In the genomic region with DNA sequence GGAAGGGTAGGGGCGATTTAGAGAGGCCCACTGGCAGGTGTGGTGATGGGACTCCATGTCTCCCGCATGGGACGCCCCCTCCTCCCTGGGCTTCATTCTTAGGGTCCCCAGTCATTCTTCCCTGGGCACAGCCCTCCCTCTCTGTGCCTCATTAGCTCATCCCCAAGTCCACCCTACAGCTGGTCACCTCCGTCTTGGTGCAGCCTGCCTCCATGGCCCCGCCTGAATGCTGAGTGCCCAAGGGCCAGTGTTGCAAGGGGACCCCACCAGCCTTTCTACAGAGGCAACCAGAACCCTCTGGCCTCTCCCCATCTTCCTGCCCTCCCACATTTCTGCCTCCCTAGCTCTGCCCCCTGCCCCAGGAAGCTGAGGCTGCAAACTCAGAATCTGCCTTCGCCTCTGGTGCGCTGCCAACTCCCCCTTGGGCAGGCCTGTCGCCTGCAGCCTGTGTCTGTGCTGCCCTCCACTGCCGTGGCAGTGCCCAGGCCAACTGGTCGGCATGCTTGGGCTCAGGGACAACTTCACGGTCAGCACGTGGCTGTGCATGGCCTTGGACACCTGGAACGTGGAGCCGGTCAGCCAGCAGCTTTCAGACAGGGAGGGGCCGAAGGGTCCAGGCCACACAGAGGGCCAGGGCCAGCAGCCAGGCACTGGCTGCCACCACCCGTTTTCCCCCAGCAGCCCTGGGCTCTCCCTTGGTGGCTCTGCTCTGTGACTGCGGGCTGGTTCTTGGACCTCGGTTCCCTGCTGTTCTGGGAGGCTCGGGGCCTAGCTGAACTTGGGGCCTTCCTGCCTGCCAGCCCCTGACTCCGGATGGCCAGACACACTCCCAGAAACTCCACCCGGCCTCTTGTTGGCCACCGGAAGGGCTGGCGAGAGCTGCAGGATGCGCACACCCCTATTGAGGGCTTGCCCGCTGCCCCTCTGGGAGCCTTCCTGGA, we compare ENCODE assay signal across 9 cellular contexts. TPM values are rescaled to one million over a fixed set of nuclear protein-coding genes. Genes with fewer than 3 reads are reported as not detected.
A peak's percentile ranks its signal among the peaks of the same experiment; 100 is the strongest.
DNase-seq lines count a peak whose midpoint lies in the region; ATAC-seq and TF ChIP-seq lines count a peak whose summit lies in the region.
"Had no signal": no experiment of that assay in that cellular context is flagged by ENCODE, and none has a peak within 500 bp of the region (broad histone marks: within the 10 kb centered on the region; RNA-seq: fewer than 3 reads in every experiment).

No MANE protein-coding gene starts in this region.

- H3K79me2 ChIP-seq in SK-N-SH (ENCODE audit: insufficient read depth), result no peaks in the 10 kb centered on the region

- H3K36me3 Mint-ChIP-seq in nephron (ENCODE audit: low read depth), result no peaks in the 10 kb centered on the region

- peak; percentile 63 for DNase-seq in SK-N-SH
- peak; percentile 74 for DNase-seq in Right ventricle myocardium superior
- DNase-seq in transverse colon, result no peak
- no peak for DNase-seq in cerebellar nuclear complex (lab: John Stamatoyannopoulos, UW)
- DNase-seq: activated T-cell treated with anti-CD3 and anti-CD28 coated beads for 4 hours had no signal

- CTCF ChIA-PET in SK-N-SH (lab: Yijun Ruan, JAX), result interaction anchor here (0.6 to 3.3 kb wide), 8 partner anchors 11 to 72 kb away, joined by 3 to 15 read pairs (median 6); a partner anchor contains a TSS

- H4K20me1 ChIP-seq in SK-N-SH (ENCODE audit: insufficient read depth), result no peaks in the 10 kb centered on the region

- H3K4me3 ChIP-seq in SK-N-SH (ENCODE audit: low read depth in 2 of 2, low read length in 1 of 2), result no peak overlapping the region
- H3K4me3 ChIP-seq in transverse colon, result no peak overlapping the region

- peak overlapping the region; percentile 51 to 90 (median 82) for H3K27ac Mint-ChIP-seq in nephron

- intact Hi-C loops in Right ventricle myocardium superior (cut with DNase I) (no loop called here), transverse colon (cut with DNase I; ENCODE audit: low total_unique reads) (loop anchor here (5.0 kb wide), 1 partner anchor 1619 kb away; no protein-coding TSS in a partner anchor)

- H3K4me3 Mint-ChIP-seq in nephron, result peak overlapping the region; percentile 12 to 37 (median 27)

- WGBS in SK-N-SH (ENCODE audit: low lambda C conversion rate), result 75% methylated on average over 11 of the region's 25 CpGs
- WGBS in transverse colon (ENCODE audit: low coverage in 1 of 2), 2 donors, result 37 to 69% methylated on average over 2 to 23 of the region's 25 CpGs

- in situ Hi-C loops in transverse colon (cut with MboI; ENCODE audit: low pct_ligation_motif_present in 1 of 4, low pct_unique_long_range_greater_than_20kb in 1 of 4, low sequenced_read_pairs in 3 of 4), result no loop called here

- TF ChIP-seq POLR2A in transverse colon (IDR thresholded peaks at IDR 0.05), result no peak

- H3K27ac ChIP-seq in SK-N-SH (ENCODE audit: low read depth in 2 of 2, low read length in 1 of 2), result peak overlapping the region in 1 of 2 experiments; percentile 76; a peak in 1 of 4 replicates
- H3K27ac ChIP-seq in transverse colon, result peak overlapping the region; percentile 83 to 92 (median 86)

- TF ChIP-seq CTCF in SK-N-SH (IDR thresholded peaks at IDR 0.05) (no peak), nephron (IDR thresholded peaks at IDR 0.05; ENCODE audit: unreplicated experiment in 3 of 3) (no peak), transverse colon (IDR thresholded peaks at IDR 0.05) (no peak)

- H3K27me3 ChIP-seq in SK-N-SH (ENCODE audit: insufficient read depth) (no peaks in the 10 kb centered on the region), transverse colon (no peaks in the 10 kb centered on the region)

- H2AFZ ChIP-seq in SK-N-SH (ENCODE audit: low read depth), result no peak overlapping the region

- peak in 1 of 2 experiments; percentile 7; a peak in 1 of 4 replicates for TF ChIP-seq EP300 in SK-N-SH (IDR thresholded peaks at IDR 0.05; ENCODE audit: borderline replicate concordance in 1 of 2, low read depth in 1 of 2, low read length in 1 of 2)
- no peak for TF ChIP-seq EP300 in transverse colon (IDR thresholded peaks at IDR 0.05; ENCODE audit: low read depth)

- H3F3A ChIP-seq in SK-N-SH (replicated peaks; ENCODE audit: insufficient read depth), result no peaks in the 10 kb centered on the region

- peaks cover 5% of the 10 kb centered on the region for H3K27me3 Mint-ChIP-seq in nephron (ENCODE audit: low read depth)

- ATAC-seq in SK-N-SH treated with all-trans-retinoic acid at 6 μM for 48 hours (no peak; the same call in 2 of the 3 replicates), Right ventricle myocardium superior (ENCODE audit: poor library complexity) (peak; percentile 76), HG03457 (IDR thresholded peaks at IDR 0.05; ENCODE audit: unreplicated experiment) (no peak), HG03139 (IDR thresholded peaks at IDR 0.05; ENCODE audit: unreplicated experiment) (no peak)

- H3K4me1 ChIP-seq in SK-N-SH (ENCODE audit: control insufficient read depth in 1 of 2, insufficient read depth in 2 of 2, low read depth in 1 of 2, low read length in 1 of 2) (peaks cover 0 to 38% of the 10 kb centered on the region in 2 experiments; a peak in 1 of 4 replicates), transverse colon (peaks cover 29 to 50% (median 35%) of the 10 kb centered on the region in 4 donors)

- no peaks in the 10 kb centered on the region for H3K9me3 Mint-ChIP-seq in nephron

- no peak overlapping the region for H3K4me2 ChIP-seq in SK-N-SH

- H3K9ac ChIP-seq in SK-N-SH, result no peak overlapping the region

- H3K9me2 ChIP-seq in SK-N-SH, result no peaks in the 10 kb centered on the region

- H3K36me3 ChIP-seq in SK-N-SH (replicated peaks in 1 of 2; ENCODE audit: control insufficient read depth in 1 of 2, insufficient read depth in 2 of 2, low read length in 1 of 2) (no peaks in the 10 kb centered on the region), transverse colon (no peaks in the 10 kb centered on the region)

- TF ChIP-seq RAD21 in SK-N-SH (IDR thresholded peaks at IDR 0.05; ENCODE audit: low read length), result peak; percentile 20; the same call in 1 of the 2 replicates

- H3K4me1 Mint-ChIP-seq in nephron, result peaks cover 31% of the 10 kb centered on the region

- POLR2A ChIA-PET in SK-N-SH (lab: Yijun Ruan, JAX), result interaction anchor here (0.5 to 1.4 kb wide), 5 partner anchors 23 to 1395 kb away, joined by 3 read pairs; no protein-coding TSS in a partner anchor

- H3K9me3 ChIP-seq in SK-N-SH, result no peaks in the 10 kb centered on the region
- H3K9me3 ChIP-seq in transverse colon, result no peaks in the 10 kb centered on the region

TF ChIP-seq in SK-N-SH, 30 proteins besides CTCF, POLR2A, EP300 and RAD21:
- TF ChIP-seq MXI1 (IDR thresholded peaks at IDR 0.05; ENCODE audit: low read depth, low read length), result 0 out of 2 replicates have a peak, but pooled peaks have one; percentile 35
- TF ChIP-seq POLR2AphosphoS5 (IDR thresholded peaks at IDR 0.05; ENCODE audit: low read depth, low read length), result no peak

TF ChIP-seq in SK-N-SH treated with all-trans-retinoic acid at 6 μM for 48 hours, 23 proteins besides CTCF, POLR2A, EP300 and RAD21:
- TF ChIP-seq ZFP3 (CRISPR knock-in tag; IDR thresholded peaks at IDR 0.05), result no peak
- no peak for TF ChIP-seq TCF4 (CRISPR knock-in tag; IDR thresholded peaks at IDR 0.05; ENCODE audit: borderline replicate concordance)
- TF ChIP-seq TOX (CRISPR knock-in tag; IDR thresholded peaks at IDR 0.05; ENCODE audit: borderline replicate concordance), result no peak
- no peak for TF ChIP-seq ISL1 (CRISPR knock-in tag; IDR thresholded peaks at IDR 0.05)
- no peak for TF ChIP-seq ZNF565 (CRISPR knock-in tag; conservative IDR thresholded peaks at IDR 0.05; ENCODE audit: low read depth)
- TF ChIP-seq, protein P1, sequence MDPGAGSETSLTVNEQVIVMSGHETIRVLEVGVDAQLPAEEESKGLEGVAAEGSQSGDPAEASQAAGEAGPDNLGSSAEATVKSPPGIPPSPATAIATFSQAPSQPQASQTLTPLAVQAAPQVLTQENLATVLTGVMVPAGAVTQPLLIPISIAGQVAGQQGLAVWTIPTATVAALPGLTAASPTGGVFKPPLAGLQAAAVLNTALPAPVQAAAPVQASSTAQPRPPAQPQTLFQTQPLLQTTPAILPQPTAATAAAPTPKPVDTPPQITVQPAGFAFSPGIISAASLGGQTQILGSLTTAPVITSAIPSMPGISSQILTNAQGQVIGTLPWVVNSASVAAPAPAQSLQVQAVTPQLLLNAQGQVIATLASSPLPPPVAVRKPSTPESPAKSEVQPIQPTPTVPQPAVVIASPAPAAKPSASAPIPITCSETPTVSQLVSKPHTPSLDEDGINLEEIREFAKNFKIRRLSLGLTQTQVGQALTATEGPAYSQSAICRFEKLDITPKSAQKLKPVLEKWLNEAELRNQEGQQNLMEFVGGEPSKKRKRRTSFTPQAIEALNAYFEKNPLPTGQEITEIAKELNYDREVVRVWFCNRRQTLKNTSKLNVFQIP (CRISPR knock-in tag; IDR thresholded peaks at IDR 0.05; ENCODE audit: borderline replicate concordance, low read depth), result no peak
- TF ChIP-seq BACH2 (CRISPR knock-in tag; IDR thresholded peaks at IDR 0.05; ENCODE audit: borderline replicate concordance), result no peak
TF ChIP-seq in SK-N-SH treated with all-trans-retinoic acid at 6 μM for 48 hours: peak in this region for 0.

RNA-seq across cellular contexts. Expression of gene PPP1R13B, which starts 33.9 kb away (rescaled TPM):
- 5.1 and 5.7 TPM in 2 replicates for polyA plus RNA-seq in SK-N-SH (2012; rRNA removed)
- 2.6 and 3.9 TPM in 2 replicates for polyA plus RNA-seq in SK-N-SH (2012; cell fraction: cytosol; rRNA removed)
- polyA plus RNA-seq in SK-N-SH (2012; cell fraction: nucleus; rRNA removed), result 31.2 and 31.8 TPM in 2 replicates
- 107 TPM for total RNA-seq in Right ventricle myocardium superior
- 100 to 1,000 TPM in 1 of 4 donors, 10 to 100 TPM in 3; 31.0 to 109 (median 42.0) TPM for total RNA-seq in transverse colon

RNA-seq across cellular contexts. Expression of gene TDRD9, which starts 47.0 kb away (rescaled TPM):
- polyA plus RNA-seq in SK-N-SH (2012; rRNA removed), result not detected in 2 replicates
- not detected in 2 replicates for polyA plus RNA-seq in SK-N-SH (2012; cell fraction: cytosol; rRNA removed)
- polyA plus RNA-seq in SK-N-SH (2012; cell fraction: nucleus; rRNA removed), result not detected in 2 replicates
- total RNA-seq in Right ventricle myocardium superior (2.7 TPM), transverse colon (under 1 TPM in 2 of 4 donors, not detected in 2; 0.55 to 0.79 TPM)

Comparison
In these comparisons a context has a peak if more than half of its experiments do, and no peak if none do; other contexts are left out.
1. DNase-seq: peak in SK-N-SH (single experiment) and Right ventricle myocardium superior (single experiment); none in transverse colon (single experiment) and cerebellar nuclear complex (0 of 2).